In the genomic region with DNA sequence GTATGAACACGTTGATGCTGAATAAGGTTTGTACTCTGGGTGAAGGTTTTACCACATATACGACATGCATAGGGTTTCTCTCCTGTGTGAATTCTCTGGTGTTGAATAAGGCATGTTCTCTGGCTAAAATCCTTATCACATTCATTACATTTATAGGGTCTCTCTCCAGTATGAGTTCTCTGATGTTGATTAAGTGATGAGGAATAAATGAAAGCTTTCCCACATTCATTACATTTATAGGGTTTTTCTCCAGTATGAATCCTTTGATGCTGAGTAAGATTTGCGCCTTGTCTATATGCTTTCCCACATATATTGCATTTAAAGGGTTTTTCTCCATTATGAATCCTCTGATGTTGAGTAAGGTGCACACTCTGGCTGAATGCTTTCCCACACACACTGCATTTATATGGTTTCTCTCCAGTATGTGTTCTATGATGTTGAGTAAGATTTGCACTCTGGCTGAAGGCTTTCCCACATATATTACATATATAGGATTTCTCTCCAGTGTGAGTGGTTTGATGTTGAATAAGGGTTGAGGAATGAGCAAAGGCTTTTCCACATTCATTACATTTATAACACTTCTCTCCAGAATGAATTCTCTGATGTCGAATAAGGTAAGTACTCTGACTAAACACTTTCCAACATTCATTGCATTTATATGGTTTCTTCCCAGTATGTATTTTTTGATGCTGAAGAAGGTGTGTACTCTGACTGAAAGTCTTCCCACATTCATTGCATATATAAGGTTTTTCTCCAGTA, we compare ENCODE assay signal across 24 cellular contexts. TPM values are rescaled to one million over a fixed set of nuclear protein-coding genes. Genes with fewer than 3 reads are reported as not detected.
A peak's percentile ranks its signal among the peaks of the same experiment; 100 is the strongest.
DNase-seq lines count a peak whose midpoint lies in the region; ATAC-seq and TF ChIP-seq lines count a peak whose summit lies in the region.
"Had no signal": no experiment of that assay in that cellular context is flagged by ENCODE, and none has a peak within 500 bp of the region (broad histone marks: within the 10 kb centered on the region; RNA-seq: fewer than 3 reads in every experiment).

No MANE protein-coding gene starts in this region.

- TF ChIP-seq POLR2A in HCT116 (IDR thresholded peaks at IDR 0.05; ENCODE audit: borderline replicate concordance, extremely low read depth, insufficient read depth, insufficient read length) (no peak), erythroblast (IDR thresholded peaks at IDR 0.05; ENCODE audit: low read length) (no peak)

- H3K9me2 ChIP-seq in HCT116 (ENCODE audit: insufficient read depth), result no peaks in the 10 kb centered on the region

- peaks cover 83% of the 10 kb centered on the region for H3K9me3 Mint-ChIP-seq in endodermal cell
- peaks cover 90% of the 10 kb centered on the region for H3K9me3 Mint-ChIP-seq in activated T-helper 2 cell treated with anti-CD3 and anti-CD28 coated beads, Interferon-gamma antibody, Interleukin-2, Interleukin-4, amounts not matched to agents 10 μg/mL and 5 μg/mL and 100 μg/mL, durations not matched to agents 14 hours and 24 hours and 36 hours

- H3K4me2 ChIP-seq in BLaER1 (no peak overlapping the region), HCT116 (ENCODE audit: low read length) (no peak overlapping the region)

- in situ Hi-C loops in astrocyte of the spinal cord (cut with HindIII; ENCODE audit: low sequenced_read_pairs), result no loop called here

- no peaks in the 10 kb centered on the region for H3K27me3 Mint-ChIP-seq in endodermal cell (ENCODE audit: insufficient read depth)
- H3K27me3 Mint-ChIP-seq in activated T-helper 2 cell treated with anti-CD3 and anti-CD28 coated beads, Interferon-gamma antibody, Interleukin-2, Interleukin-4, amounts not matched to agents 10 μg/mL and 5 μg/mL and 100 μg/mL, durations not matched to agents 14 hours and 24 hours and 36 hours (ENCODE audit: low read depth), result no peaks in the 10 kb centered on the region

- no peak for TF ChIP-seq RAD21 in HCT116 (IDR thresholded peaks at IDR 0.05; ENCODE audit: low read depth)

- WGBS in endodermal cell (ENCODE audit: insufficient coverage in 1 of 2, insufficient read length in 1 of 2), 2 experiments, result 91% methylated on average over 3 of the region's 4 CpGs; no CpG with 5 or more reads in 1 of the 2 experiments

- RAD21 ChIA-PET in HCT116 (lab: Charles Lee; ENCODE audit: low non-redundant PET in 1 of 2, low total read pairs in 2 of 2, uncharacterized antibody in 2 of 2, unreplicated experiment in 2 of 2), result no interaction called here

- CTCF ChIA-PET in HCT116 (lab: Charles Lee), result no interaction called here

- POLR2A ChIA-PET in HCT116 (lab: Charles Lee), result no interaction called here

- peaks cover 54% of the 10 kb centered on the region for H3K36me3 Mint-ChIP-seq in endodermal cell (ENCODE audit: low read depth)
- peaks cover 54% of the 10 kb centered on the region for H3K36me3 Mint-ChIP-seq in activated T-helper 2 cell treated with anti-CD3 and anti-CD28 coated beads, Interferon-gamma antibody, Interleukin-2, Interleukin-4, amounts not matched to agents 10 μg/mL and 5 μg/mL and 100 μg/mL, durations not matched to agents 14 hours and 24 hours and 36 hours (ENCODE audit: low read depth)

- H3K27me3 ChIP-seq in BLaER1 (no peaks in the 10 kb centered on the region), HCT116 (ENCODE audit: insufficient read depth, low read length) (no peaks in the 10 kb centered on the region), endodermal cell (ENCODE audit: control insufficient read depth, insufficient read depth, low read length, poor library complexity, severe bottlenecking) (no peaks in the 10 kb centered on the region), left ventricle myocardium inferior (ENCODE audit: low read depth) (no peaks in the 10 kb centered on the region)
- H3K27me3 ChIP-seq: MG63, Peyer's patch had no signal

- DNase-seq in HCT116 (ENCODE audit: low read depth, low spot score) (no peak), astrocyte of the spinal cord (ENCODE audit: low read depth, low spot score) (peak; percentile 7), endodermal cell (no peak), erythroblast (lab: John Stamatoyannopoulos, UW) (no peak), left ventricle myocardium inferior (no peak), NCI-H128 (lab: John Stamatoyannopoulos, UW; ENCODE audit: unreplicated experiment) (no peak)
- no peak for DNase-seq in activated T-helper 2 cell treated with anti-CD3 and anti-CD28 coated beads, Interferon-gamma antibody, Interleukin-2, Interleukin-4, amounts not matched to agents 10 μg/mL and 5 μg/mL and 100 μg/mL, durations not matched to agents 14 hours and 24 hours and 36 hours (ENCODE audit: low spot score)
- DNase-seq: Caco-2; CD8-positive, alpha-beta T cell; DMS153; DND-41; GM23248; KG1; MG63; NCI-H1105 treated with DMSO at 0.1 percent for 48 hours; NCI-H2029; NCI-H69; Peyer's patch; SHP77 treated with DMSO at 0.1 percent for 48 hours had no signal

- intact Hi-C loops in HCT116 (cut with micrococcal nuclease) (loop anchor here (5.0 to 10.0 kb wide), 2 partner anchors 53 to 95 kb away; no protein-coding TSS in a partner anchor), left ventricle myocardium inferior (cut with micrococcal nuclease) (no loop called here)
- intact Hi-C loops in activated T-helper 2 cell treated with anti-CD3 and anti-CD28 coated beads, Interferon-gamma antibody, Interleukin-2, Interleukin-4, amounts not matched to agents 10 μg/mL and 5 μg/mL and 100 μg/mL, durations not matched to agents 14 hours and 24 hours and 36 hours (cut with micrococcal nuclease), result no loop called here

- H3K27ac ChIP-seq in BLaER1 (no peak overlapping the region), HCT116 (ENCODE audit: low read depth, low read length) (no peak overlapping the region), endodermal cell (ENCODE audit: low read depth, low read length) (no peak overlapping the region), left ventricle myocardium inferior (replicated peaks) (no peak overlapping the region)
- H3K27ac ChIP-seq: C4-2B, GM23248, Peyer's patch, SK-N-MC had no signal

- no peaks in the 10 kb centered on the region for H3K79me2 ChIP-seq in HCT116 (ENCODE audit: insufficient read depth, low read length)

- TF ChIP-seq CTCF in HCT116 (IDR thresholded peaks at IDR 0.05 in 2 of 3, conservative IDR thresholded peaks at IDR 0.05 in 1 of 3; ENCODE audit: borderline replicate concordance in 1 of 3, insufficient read depth in 1 of 3, low read depth in 2 of 3, low read length in 2 of 3), result no peak
- no peak for TF ChIP-seq CTCF in astrocyte of the spinal cord (IDR thresholded peaks at IDR 0.05; ENCODE audit: low read depth, low read length)
- TF ChIP-seq CTCF in endodermal cell (conservative IDR thresholded peaks at IDR 0.05), result no peak
- no peak for TF ChIP-seq CTCF in left ventricle myocardium inferior (IDR thresholded peaks at IDR 0.05; ENCODE audit: borderline replicate concordance)

- H3K4me1 Mint-ChIP-seq in endodermal cell, result no peaks in the 10 kb centered on the region
- H3K4me1 Mint-ChIP-seq in activated T-helper 2 cell treated with anti-CD3 and anti-CD28 coated beads, Interferon-gamma antibody, Interleukin-2, Interleukin-4, amounts not matched to agents 10 μg/mL and 5 μg/mL and 100 μg/mL, durations not matched to agents 14 hours and 24 hours and 36 hours (ENCODE audit: low read depth), result no peaks in the 10 kb centered on the region

- no peak for ATAC-seq in HCT116
- ATAC-seq: CD8-positive, alpha-beta T cell had no signal

- H3K9ac ChIP-seq in BLaER1 (no peak overlapping the region), HCT116 (ENCODE audit: low read length) (no peak overlapping the region), endodermal cell (ENCODE audit: extremely low read depth, low read length, poor library complexity, severe bottlenecking) (no peak overlapping the region)
- H3K9ac ChIP-seq: GM23248 had no signal

- H3K36me3 ChIP-seq in BLaER1 (peaks cover 75% of the 10 kb centered on the region), HCT116 (ENCODE audit: control insufficient read depth in 1 of 2, insufficient read depth in 2 of 2, low read length in 2 of 2) (no peaks in the 10 kb centered on the region), endodermal cell (ENCODE audit: control insufficient read depth, insufficient read depth, low read length) (peaks cover 42% of the 10 kb centered on the region), left ventricle myocardium inferior (peaks cover 70% of the 10 kb centered on the region)

- H3K27ac Mint-ChIP-seq in endodermal cell, result no peak overlapping the region
- no peak overlapping the region for H3K27ac Mint-ChIP-seq in activated T-helper 2 cell treated with anti-CD3 and anti-CD28 coated beads, Interferon-gamma antibody, Interleukin-2, Interleukin-4, amounts not matched to agents 10 μg/mL and 5 μg/mL and 100 μg/mL, durations not matched to agents 14 hours and 24 hours and 36 hours
- H3K27ac Mint-ChIP-seq: CD8-positive, alpha-beta T cell had no signal

- H3K4me3 Mint-ChIP-seq in endodermal cell, result no peak overlapping the region
- no peak overlapping the region for H3K4me3 Mint-ChIP-seq in activated T-helper 2 cell treated with anti-CD3 and anti-CD28 coated beads, Interferon-gamma antibody, Interleukin-2, Interleukin-4, amounts not matched to agents 10 μg/mL and 5 μg/mL and 100 μg/mL, durations not matched to agents 14 hours and 24 hours and 36 hours (ENCODE audit: low read depth)
- H3K4me3 Mint-ChIP-seq: CD8-positive, alpha-beta T cell had no signal

- H3K4me3 ChIP-seq in BLaER1 (peak overlapping the region; percentile 18; the same call in 1 of the 2 replicates), HCT116 (replicated peaks in 1 of 2; ENCODE audit: low read depth in 1 of 2, low read length in 2 of 2) (no peak overlapping the region), astrocyte of the spinal cord (ENCODE audit: low read depth, low read length) (no peak overlapping the region), endodermal cell (ENCODE audit: low read length) (peak overlapping the region; percentile 32), left ventricle myocardium inferior (no peak overlapping the region)
- H3K4me3 ChIP-seq: GM23248, HAP-1, MG63, Peyer's patch, SK-N-MC had no signal

- BruUV-seq in HCT116 (replicated peaks; lab: Mats Ljungman, UMichigan), result no TSS peak

- H4K20me1 ChIP-seq in BLaER1 (no peaks in the 10 kb centered on the region), HCT116 (ENCODE audit: insufficient read depth) (no peaks in the 10 kb centered on the region)

- H2AFZ ChIP-seq in HCT116 (ENCODE audit: low read depth, low read length, poor library complexity, severe bottlenecking), result no peak overlapping the region
- H2AFZ ChIP-seq: GM23248 had no signal

- no peaks in the 10 kb centered on the region for H3K4me1 ChIP-seq in BLaER1
- no peaks in the 10 kb centered on the region for H3K4me1 ChIP-seq in HCT116 (ENCODE audit: control insufficient read depth in 1 of 2, insufficient read depth in 2 of 2, low read length in 2 of 2)
- H3K4me1 ChIP-seq in endodermal cell (ENCODE audit: control insufficient read depth, insufficient read depth, low read length), result no peaks in the 10 kb centered on the region
- H3K4me1 ChIP-seq in left ventricle myocardium inferior, result no peaks in the 10 kb centered on the region
- H3K4me1 ChIP-seq: Caco-2, HAP-1, Peyer's patch had no signal

- H3K9me3 ChIP-seq in BLaER1 (peaks cover 100% of the 10 kb centered on the region), HCT116 (ENCODE audit: control insufficient read depth in 1 of 2, insufficient read depth in 1 of 2, low read depth in 1 of 2, low read length in 2 of 2) (peaks cover 35 to 53% of the 10 kb centered on the region in 2 experiments; a peak in 2 of 4 replicates), endodermal cell (ENCODE audit: control insufficient read depth, low read length) (peaks cover 90% of the 10 kb centered on the region), left ventricle myocardium inferior (replicated peaks) (peaks cover 100% of the 10 kb centered on the region)

RNA-seq across cellular contexts. Expression of a gene that starts 16.9 kb away (rescaled TPM):
- total RNA-seq in HCT116 (2021; ENCODE audit: unreplicated experiment) (not detected), endodermal cell (10 to 100 TPM in 1 of 2 donors, 1 to 10 TPM in 1; 6.9 to 16.4 TPM), left ventricle myocardium inferior (9.9 TPM)
- polyA plus RNA-seq in HCT116 (2012), result not detected in 2 replicates
- 9.7 TPM for polyA plus RNA-seq in endodermal cell (2013, experiment 1 of 2)
- 9.5 TPM for polyA plus RNA-seq in endodermal cell (2013, experiment 2 of 2)
- 6.0 and 7.9 TPM in 2 replicates for total RNA-seq in activated T-helper 2 cell treated with anti-CD3 and anti-CD28 coated beads, Interferon-gamma antibody, Interleukin-2, Interleukin-4, amounts not matched to agents 10 μg/mL and 5 μg/mL and 100 μg/mL, durations not matched to agents 14 hours and 24 hours and 36 hours
- total RNA-seq: HT-29 had no signal

Comparison
In these comparisons a context has a peak if more than half of its experiments do, and no peak if none do; other contexts are left out.
1. H3K4me3 ChIP-seq: peak in BLaER1 (single experiment) and endodermal cell (single experiment); none in HCT116 (0 of 2), astrocyte of the spinal cord (single experiment) and left ventricle myocardium inferior (single experiment).